Comparison of ENCODE assay signal across 12 cellular contexts in the genomic region with DNA sequence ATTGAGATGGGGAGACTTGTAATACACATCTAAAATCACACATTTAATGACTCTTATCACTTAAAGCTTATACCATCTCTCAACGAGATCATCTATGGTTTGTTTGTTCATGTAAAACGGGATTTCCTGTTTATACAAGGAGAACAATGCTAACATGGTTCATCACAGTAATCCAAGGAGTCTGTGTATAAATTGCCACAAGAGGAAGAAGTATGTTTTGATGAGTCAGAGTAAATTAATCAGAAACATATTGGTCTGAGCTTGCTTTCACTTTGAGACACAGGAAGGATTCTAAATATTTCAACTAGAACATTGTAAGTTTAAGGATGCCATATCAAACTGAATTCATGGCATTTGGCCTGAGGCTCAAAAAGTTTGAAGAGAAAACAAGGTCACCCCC.
A peak's percentile ranks its signal among the peaks of the same experiment; 100 is the strongest.
DNase-seq lines count a peak whose midpoint lies in the region; ATAC-seq and TF ChIP-seq lines count a peak whose summit lies in the region.
"Had no signal": no experiment of that assay in that cellular context is flagged by ENCODE, and none has a peak within 500 bp of the region (broad histone marks: within the 10 kb centered on the region; RNA-seq: fewer than 3 reads in every experiment).

No MANE protein-coding gene starts in this region.

- no peaks in the 10 kb centered on the region for H3K27me3 Mint-ChIP-seq in osteocyte (ENCODE audit: unreplicated experiment)
- H3K27me3 Mint-ChIP-seq: stimulated activated memory B cell treated with anti-CD40 and anti-IgM and Interleukin-4, amounts not matched to agents 10 μg/mL and 1 μg/mL and 100 μg/mL, for 72 hours had no signal

- peak overlapping the region; percentile 61 for H3K27ac Mint-ChIP-seq in osteocyte (ENCODE audit: unreplicated experiment)
- H3K27ac Mint-ChIP-seq: stimulated activated memory B cell treated with anti-CD40 and anti-IgM and Interleukin-4, amounts not matched to agents 10 μg/mL and 1 μg/mL and 100 μg/mL, for 72 hours had no signal

- H3K9me3 Mint-ChIP-seq in osteocyte (ENCODE audit: unreplicated experiment): peaks cover 10% of the 10 kb centered on the region
- H3K9me3 Mint-ChIP-seq: stimulated activated memory B cell treated with anti-CD40 and anti-IgM and Interleukin-4, amounts not matched to agents 10 μg/mL and 1 μg/mL and 100 μg/mL, for 72 hours had no signal

- peak overlapping the region; percentile 10 for H3K4me3 Mint-ChIP-seq in osteocyte (ENCODE audit: unreplicated experiment)
- H3K4me3 Mint-ChIP-seq: stimulated activated memory B cell treated with anti-CD40 and anti-IgM and Interleukin-4, amounts not matched to agents 10 μg/mL and 1 μg/mL and 100 μg/mL, for 72 hours had no signal

- no peak overlapping the region for H3K4me3 ChIP-seq in cardiac fibroblast (replicated peaks in 1 of 2; ENCODE audit: low read depth in 2 of 2, low read length in 2 of 2)
- H3K4me3 ChIP-seq: gastrocnemius medialis, K562 had no signal

- H3K36me3 Mint-ChIP-seq in osteocyte (ENCODE audit: unreplicated experiment): no peaks in the 10 kb centered on the region
- H3K36me3 Mint-ChIP-seq: stimulated activated memory B cell treated with anti-CD40 and anti-IgM and Interleukin-4, amounts not matched to agents 10 μg/mL and 1 μg/mL and 100 μg/mL, for 72 hours had no signal

- TF ChIP-seq CTCF in cardiac fibroblast (IDR thresholded peaks at IDR 0.05; ENCODE audit: low read depth, low read length) (no peak), osteocyte (IDR thresholded peaks at IDR 0.05) (no peak)

- peaks cover 21% of the 10 kb centered on the region for H3K4me1 Mint-ChIP-seq in osteocyte (ENCODE audit: unreplicated experiment)
- H3K4me1 Mint-ChIP-seq: stimulated activated memory B cell treated with anti-CD40 and anti-IgM and Interleukin-4, amounts not matched to agents 10 μg/mL and 1 μg/mL and 100 μg/mL, for 72 hours had no signal

- no peak for ATAC-seq in GM18517 (IDR thresholded peaks at IDR 0.05; ENCODE audit: unreplicated experiment)
- ATAC-seq: gastrocnemius medialis; K562; stimulated activated memory B cell treated with anti-CD40 and anti-IgM and Interleukin-4, amounts not matched to agents 10 μg/mL and 1 μg/mL and 100 μg/mL, for 72 hours had no signal

- DNase-seq in EH (ENCODE audit: low read depth) (peak; percentile 81), NCI-H510A treated with DMSO at 0.1 percent for 48 hours (lab: John Stamatoyannopoulos, UW) (peak; percentile 28), cardiac fibroblast (ENCODE audit: low read depth in 2 of 2) (peak; percentile 10 to 44), osteocyte (ENCODE audit: extremely low spot score, unreplicated experiment) (no peak), amniotic stem cell (lab: John Stamatoyannopoulos, UW) (no peak), NCI-H1092 (lab: John Stamatoyannopoulos, UW) (no peak)
- DNase-seq: activated CD4-positive, alpha-beta T cell treated with anti-CD3 and anti-CD28 coated beads for 1 hour; gastrocnemius medialis; NCI-H2227 treated with DMSO at 0.1 percent for 48 hours had no signal

Comparison
In these comparisons a context has a peak if more than half of its experiments do, and no peak if none do; other contexts are left out.
1. DNase-seq: peak in EH (single experiment), NCI-H510A treated with DMSO at 0.1 percent for 48 hours (single experiment) and cardiac fibroblast (2 of 2); none in osteocyte (single experiment), amniotic stem cell (single experiment) and NCI-H1092 (single experiment).